Comparison of ENCODE assay signal across 10 cellular contexts in the genomic region with DNA sequence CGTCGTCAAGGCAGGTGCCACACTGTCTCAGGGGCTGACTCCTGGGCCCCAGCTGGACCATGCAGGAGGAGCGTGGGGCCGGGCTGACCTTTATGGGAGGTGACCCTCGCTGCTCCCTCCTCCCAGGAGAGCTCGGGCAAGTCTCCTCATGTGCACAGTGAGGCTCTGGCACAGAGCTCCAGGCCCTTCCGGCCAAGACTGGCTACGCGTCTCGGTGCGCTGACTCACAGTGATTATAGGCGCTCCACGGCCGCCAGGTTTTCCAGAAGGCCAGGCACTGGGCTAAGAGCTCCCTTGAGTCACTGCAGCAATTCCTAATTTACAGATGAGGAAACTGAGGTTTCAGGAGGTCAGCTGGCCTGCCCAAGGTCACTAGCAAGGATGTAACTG. TPM values are rescaled to one million over a fixed set of nuclear protein-coding genes. Genes with fewer than 3 reads are reported as not detected.
DNase-seq lines count a peak whose midpoint lies in the region; ATAC-seq, FAIRE-seq and TF ChIP-seq lines count a peak whose summit lies in the region.
"Had no signal": no experiment of that assay in that cellular context is flagged by ENCODE, and none has a peak within 500 bp of the region (broad histone marks: within the 10 kb centered on the region; RNA-seq: fewer than 3 reads in every experiment).

No MANE protein-coding gene starts in this region.

- H3K4me3 ChIP-seq in bronchial epithelial cell (ENCODE audit: low read depth, low read length): no peak overlapping the region
- no peak overlapping the region for H3K4me3 ChIP-seq in kidney epithelial cell (ENCODE audit: low read depth, low read length)

- H3K27me3 ChIP-seq in bronchial epithelial cell (ENCODE audit: control insufficient read depth, insufficient read depth, low read length) (no peaks in the 10 kb centered on the region), kidney epithelial cell (ENCODE audit: control insufficient read depth, insufficient read depth, low read length) (no peaks in the 10 kb centered on the region)

- TF ChIP-seq CTCF in bronchial epithelial cell (IDR thresholded peaks at IDR 0.05; ENCODE audit: insufficient read depth, low read length, severe bottlenecking) (no peak), kidney epithelial cell (IDR thresholded peaks at IDR 0.05; ENCODE audit: insufficient read depth, low read length, poor library complexity, severe bottlenecking) (no peak), GM10266 (IDR thresholded peaks at IDR 0.05; ENCODE audit: control insufficient read depth, insufficient read depth, low read depth, missing control alignments) (no peak)

- DNase-seq in Right ventricle myocardium inferior (ENCODE audit: missing footprints) (peak; percentile 69), cardiac septum (ENCODE audit: low spot score) (no peak), bronchial epithelial cell (ENCODE audit: low read depth) (peak; percentile 90), kidney epithelial cell (ENCODE audit: low read depth) (peak; percentile 59), GM10266 (ENCODE audit: extremely low spot score) (no peak), cerebellum (ENCODE audit: low spot score) (no peak), NCI-H526 (lab: John Stamatoyannopoulos, UW) (no peak)
- DNase-seq in stimulated activated naive CD8-positive, alpha-beta T cell treated with anti-CD3 and anti-CD28 coated beads, Interleukin-15, Interleukin-2, amounts not matched to agents 100 U/mL and 50 U/mL, for 24 hours: no peak
- DNase-seq: activated CD4-positive, alpha-beta T cell treated with anti-CD3 and anti-CD28 coated beads, Interleukin-2, amount 50 U/mL, for 48 hours; OCI-M1 had no signal

- FAIRE-seq in bronchial epithelial cell (lab: Jason Lieb, UNC): peak; percentile 52

- H3K36me3 ChIP-seq in bronchial epithelial cell (ENCODE audit: control insufficient read depth, insufficient read depth, low read length) (peaks cover 4% of the 10 kb centered on the region), kidney epithelial cell (ENCODE audit: control insufficient read depth, insufficient read depth, low read length) (no peaks in the 10 kb centered on the region)

- intact Hi-C loops in Right ventricle myocardium inferior (cut with DNase I): loop anchor here (5.0 kb wide), 1 partner anchor 48 kb away; a partner anchor contains a TSS
- intact Hi-C loops in cardiac septum (cut with DNase I): no loop called here

- ATAC-seq in Right ventricle myocardium inferior: peak; percentile 31
- ATAC-seq in stimulated activated naive CD8-positive, alpha-beta T cell treated with anti-CD3 and anti-CD28 coated beads, Interleukin-15, Interleukin-2, amounts not matched to agents 100 U/mL and 50 U/mL, for 24 hours: no peak

RNA-seq across cellular contexts. Expression of a gene that starts 47.4 kb away (rescaled TPM):
- total RNA-seq in Right ventricle myocardium inferior (7.6 TPM), cardiac septum (8.1 TPM), bronchial epithelial cell (23.0 and 46.6 TPM in 2 replicates), kidney epithelial cell (37.8 and 48.3 TPM in 2 replicates), cerebellum (16.5 TPM)

Comparison
In these comparisons a context has a peak if more than half of its experiments do, and no peak if none do; other contexts are left out.
1. DNase-seq: peak in Right ventricle myocardium inferior (single experiment), bronchial epithelial cell (single experiment) and kidney epithelial cell (single experiment); none in cardiac septum (single experiment), GM10266 (single experiment), cerebellum (single experiment), stimulated activated naive CD8-positive, alpha-beta T cell treated with anti-CD3 and anti-CD28 coated beads, Interleukin-15, Interleukin-2, amounts not matched to agents 100 U/mL and 50 U/mL, for 24 hours (single experiment) and NCI-H526 (0 of 2).